24 cellular contexts compared by ENCODE assay signal in the genomic region with DNA sequence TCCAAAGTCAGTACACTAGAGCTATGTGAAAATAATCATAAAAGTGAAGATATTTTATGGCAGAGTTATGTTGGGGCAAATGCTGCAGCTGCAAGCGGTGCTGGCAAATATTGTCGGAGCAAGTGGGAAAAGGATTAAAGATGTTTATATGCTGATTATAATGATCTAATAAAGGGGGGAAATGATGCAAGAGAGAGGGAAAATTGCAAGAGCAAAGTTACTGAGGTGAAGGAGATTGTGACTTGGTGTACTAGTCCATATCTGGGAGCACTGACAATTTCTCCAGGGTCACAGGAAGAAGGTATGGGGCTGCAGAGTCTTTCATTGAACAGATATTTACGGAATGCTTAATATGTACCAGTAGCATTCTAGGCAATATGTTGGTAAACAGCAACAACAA.
"Had no signal": no experiment of that assay in that cellular context is flagged by ENCODE, and none has a peak within 500 bp of the region (broad histone marks: within the 10 kb centered on the region; RNA-seq: fewer than 3 reads in every experiment).

No MANE protein-coding gene starts in this region.

- H3K27me3 ChIP-seq: dorsolateral prefrontal cortex, esophagus squamous epithelium, foreskin keratinocyte, gastroesophageal sphincter, heart left ventricle, hepatocyte, left lung had no signal

- FAIRE-seq: colon, endothelial cell of umbilical vein had no signal

- H3K79me2 ChIP-seq: hepatocyte had no signal

- H3K4me2 ChIP-seq: hepatocyte had no signal

- H3K27ac ChIP-seq: coronary artery, dorsolateral prefrontal cortex, esophagus squamous epithelium, foreskin keratinocyte, gastroesophageal sphincter, heart left ventricle, hepatocyte, left lung, lower lobe of right lung had no signal

- ATAC-seq: esophagus mucosa; foreskin keratinocyte; gastroesophageal sphincter; heart left ventricle; left cardiac atrium; left lung; left ventricle myocardium superior; lower lobe of right lung; mucosa of descending colon; naive thymus-derived CD8-positive, alpha-beta T cell had no signal

- H3K4me3 ChIP-seq: coronary artery, dorsolateral prefrontal cortex, esophagus squamous epithelium, gastroesophageal sphincter, heart left ventricle, hepatocyte, left lung, lower lobe of right lung, mucosa of descending colon had no signal

- H2AFZ ChIP-seq: hepatocyte had no signal

- H3K4me1 ChIP-seq: esophagus squamous epithelium, foreskin keratinocyte, left lung, lower lobe of right lung had no signal

- DNase-seq: dermis blood vessel endothelial cell; dorsolateral prefrontal cortex; effector CD4-positive, alpha-beta T cell; effector memory CD4-positive, alpha-beta T cell; esophagus squamous epithelium; foreskin keratinocyte; heart left ventricle; hypothalamus; immature natural killer cell; islet precursor cell; left cardiac atrium; left lung; left ventricle myocardium superior; lower lobe of right lung; mesenchymal stem cell; mucosa of descending colon; naive B cell; naive thymus-derived CD8-positive, alpha-beta T cell had no signal

- H3K9me3 ChIP-seq: esophagus squamous epithelium, gastroesophageal sphincter, heart left ventricle, left lung, lower lobe of right lung, mucosa of descending colon had no signal
